8 cellular contexts compared by ENCODE assay signal in the genomic region with DNA sequence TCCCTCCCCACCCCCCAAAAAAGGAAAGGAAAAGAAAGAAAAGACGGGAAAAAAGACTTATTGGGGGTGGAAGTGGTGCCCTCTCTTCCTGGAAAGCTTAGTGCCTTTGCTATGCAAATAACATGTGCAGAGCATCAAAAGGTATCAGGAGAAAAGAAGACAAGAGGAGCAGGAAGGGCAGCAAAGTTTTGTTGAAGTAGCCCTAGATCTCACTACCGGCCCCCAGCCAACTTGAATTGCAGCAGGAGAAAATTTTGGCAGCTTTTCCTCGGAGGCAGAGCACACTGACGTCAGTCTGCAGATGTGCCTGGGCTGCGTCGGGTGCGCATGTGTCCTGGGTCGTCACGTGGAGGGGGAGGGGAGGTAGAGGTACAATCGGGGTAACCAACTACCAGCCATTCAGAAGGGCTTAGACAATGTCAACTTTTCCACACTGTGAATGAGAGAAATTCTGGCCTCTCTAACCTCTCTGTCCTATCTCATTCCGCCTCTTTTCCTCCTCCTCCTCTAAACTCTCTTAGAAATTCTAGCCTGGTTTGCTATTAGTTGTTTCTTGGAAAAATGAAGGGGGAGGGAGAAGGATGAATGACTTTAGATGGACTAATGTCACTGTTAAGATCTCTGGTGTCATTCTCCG. TPM values are rescaled to one million over a fixed set of nuclear protein-coding genes. Genes with fewer than 3 reads are reported as not detected.
A peak's percentile ranks its signal among the peaks of the same experiment; 100 is the strongest.
DNase-seq lines count a peak whose midpoint lies in the region; ATAC-seq and TF ChIP-seq lines count a peak whose summit lies in the region.

Gene ADAMTS6, minus strand, starts transcription at position 286 of the 637 bp plus-strand sequence. CDS start 8,247 bp downstream, outside the sequence.

- H3K27ac Mint-ChIP-seq in activated CD8-positive, alpha-beta T cell treated with anti-CD3 and anti-CD28 coated beads, Interleukin-2, amount 10 ng/mL, durations not matched to agents 7 days and 5 days, result peak within 1 kb of the TSS; percentile 85

- no peak for TF ChIP-seq CTCF in lower lobe of right lung (IDR thresholded peaks at IDR 0.05)

- no peaks in the 10 kb centered on the region for H3K27me3 Mint-ChIP-seq in activated CD8-positive, alpha-beta T cell treated with anti-CD3 and anti-CD28 coated beads, Interleukin-2, amount 10 ng/mL, durations not matched to agents 7 days and 5 days (ENCODE audit: low read depth)

- peaks cover 18% of the 10 kb centered on the region for H3K4me1 ChIP-seq in lower lobe of right lung

- CTCF ChIA-PET in activated CD8-positive, alpha-beta T cell treated with anti-CD3 and anti-CD28 coated beads, Interleukin-2, amount 10 ng/mL, durations not matched to agents 7 days and 5 days (lab: Charles Lee), result interaction anchor here (1.1 to 6.6 kb wide), 12 partner anchors 107 to 870 kb away, joined by 3 to 79 read pairs (median 7); no protein-coding TSS in a partner anchor

- H3K36me3 ChIP-seq in lower lobe of right lung, result no peaks in the 10 kb centered on the region

- H3K27me3 ChIP-seq in lower lobe of right lung (ENCODE audit: low read depth), result no peaks in the 10 kb centered on the region

- no peaks in the 10 kb centered on the region for H3K9me3 Mint-ChIP-seq in activated CD8-positive, alpha-beta T cell treated with anti-CD3 and anti-CD28 coated beads, Interleukin-2, amount 10 ng/mL, durations not matched to agents 7 days and 5 days (ENCODE audit: insufficient read depth)

- peak; percentile 56 for TF ChIP-seq POLR2A in GM18951 (IDR thresholded peaks at IDR 0.05; ENCODE audit: extremely low read depth, insufficient read depth, insufficient read length)

- ATAC-seq in HG03196 (IDR thresholded peaks at IDR 0.05; ENCODE audit: unreplicated experiment), result peak; percentile 83
- peak; percentile 92 for ATAC-seq in activated CD8-positive, alpha-beta T cell treated with anti-CD3 and anti-CD28 coated beads, Interleukin-2, amount 10 ng/mL, durations not matched to agents 7 days and 5 days
- ATAC-seq in lower lobe of right lung, result peak; percentile 93

- DNase-seq in AG20443 (ENCODE audit: low spot score) (peak; percentile 92), NCI-H748 (lab: John Stamatoyannopoulos, UW; ENCODE audit: unreplicated experiment) (peak; percentile 72), lower lobe of right lung (peak; percentile 87)
- DNase-seq in activated CD8-positive, alpha-beta T cell treated with anti-CD3 and anti-CD28 coated beads, Interleukin-2, amount 10 ng/mL, durations not matched to agents 7 days and 5 days, result peak; percentile 86
- peak; percentile 71 for DNase-seq in effector CD8-positive, alpha-beta T cell (lab: John Stamatoyannopoulos, UW)
- DNase-seq in stimulated activated CD4-positive, alpha-beta T cell treated with anti-CD3 and anti-CD28 coated beads, TNF-alpha, amount 100 ng/mL, for 1 hour (ENCODE audit: low read depth in 3 of 3, low spot score in 1 of 3), result peak; percentile 21 to 59 (median 53)

- H3K36me3 Mint-ChIP-seq in activated CD8-positive, alpha-beta T cell treated with anti-CD3 and anti-CD28 coated beads, Interleukin-2, amount 10 ng/mL, durations not matched to agents 7 days and 5 days (ENCODE audit: low read depth), result no peaks in the 10 kb centered on the region

- in situ Hi-C loops in GM18951 (cut with MboI; ENCODE audit: low sequenced_read_pairs, unreplicated experiment), result loop anchor here (10.0 to 25.0 kb wide), 4 partner anchors 394 to 844 kb away; no protein-coding TSS in a partner anchor

- no peak within 1 kb of the TSS for H3K4me3 Mint-ChIP-seq in activated CD8-positive, alpha-beta T cell treated with anti-CD3 and anti-CD28 coated beads, Interleukin-2, amount 10 ng/mL, durations not matched to agents 7 days and 5 days

- H3K4me1 Mint-ChIP-seq in activated CD8-positive, alpha-beta T cell treated with anti-CD3 and anti-CD28 coated beads, Interleukin-2, amount 10 ng/mL, durations not matched to agents 7 days and 5 days (ENCODE audit: low read depth), result peaks cover 22% of the 10 kb centered on the region

- peak within 1 kb of the TSS; percentile 60 for H3K4me3 ChIP-seq in lower lobe of right lung

- peak within 1 kb of the TSS; percentile 76 for H3K27ac ChIP-seq in lower lobe of right lung

- POLR2A ChIA-PET in activated CD8-positive, alpha-beta T cell treated with anti-CD3 and anti-CD28 coated beads, Interleukin-2, amount 10 ng/mL, durations not matched to agents 7 days and 5 days (lab: Charles Lee), result interaction anchor here (0.6 to 2.1 kb wide), 5 partner anchors 81 to 740 kb away, joined by 3 to 7 read pairs (median 5); partner anchors contain the start of genes CENPK and PPWD1

- H3K9me3 ChIP-seq in lower lobe of right lung, result no peaks in the 10 kb centered on the region

- intact Hi-C loops in lower lobe of right lung (cut with DNase I), result loop anchor here (10.0 kb wide), 1 partner anchor 667 kb away; no protein-coding TSS in a partner anchor

RNA-seq across cellular contexts. Expression of gene ADAMTS6, which starts in this region (rescaled TPM):
- total RNA-seq in activated CD8-positive, alpha-beta T cell treated with anti-CD3 and anti-CD28 coated beads, Interleukin-2, amount 10 ng/mL, durations not matched to agents 7 days and 5 days, result 1 to 10 TPM; 1.8 to 3.4 TPM
- 3.0 TPM for total RNA-seq in lower lobe of right lung

Comparison
In these comparisons a context has a peak if more than half of its experiments do, and no peak if none do; other contexts are left out.
1. Peak in every context shown above with its lines: DNase-seq, ATAC-seq, H3K4me3 ChIP-seq and H3K27ac ChIP-seq.